ENCODE assay signal across 8 cellular contexts in genomic region chr22:42343551-42344081, GRCh38.
DNase-seq lines count a peak whose midpoint lies in the region; ATAC-seq and TF ChIP-seq lines count a peak whose summit lies in the region.

No MANE protein-coding gene starts in this region.

- H3K4me1 ChIP-seq in heart right ventricle (peaks cover 0 to 12% (median 2%) of the 10 kb centered on the region in 9 donors), thyroid gland (peaks cover 6 to 23% of the 10 kb centered on the region in 2 donors)

- H3K4me3 ChIP-seq in heart right ventricle (peak overlapping the region in 9 of 10 donors; percentile 8 to 50 (median 39)), thyroid gland (replicated peaks in 1 of 3) (peak overlapping the region in 1 of 3 donors; percentile 17)

- peak; percentile 67 for DNase-seq in activated CD4-positive, alpha-beta T cell treated with anti-CD3 and anti-CD28 coated beads, Interleukin-2, amount 10 ng/mL, durations not matched to agents 24 days and 14 days
- no peak for DNase-seq in activated CD4-positive, alpha-beta T cell treated with anti-CD3 and anti-CD28 coated beads, Interleukin-2, amount 50 U/mL, for 48 hours
- peak; percentile 19 for DNase-seq in SK-MEL-5 (ENCODE audit: low read depth, low spot score)
- no peak for DNase-seq in heart right ventricle
- peak; percentile 42 to 62 for DNase-seq in thyroid gland
- DNase-seq in epidermal melanocyte (ENCODE audit: insufficient read length, low spot score), result no peak

- TF ChIP-seq CTCF in heart right ventricle (IDR thresholded peaks at IDR 0.05) (no peak), thyroid gland (IDR thresholded peaks at IDR 0.05) (no peak)

- WGBS in heart right ventricle, 2 donors, result 0 to 1% methylated on average over 37 to 59 of the region's 93 CpGs
- WGBS in thyroid gland, 2 donors, result 0% methylated on average over 2 of the region's 93 CpGs; no CpG with 5 or more reads in 1 of the 2 donors

- ATAC-seq in heart right ventricle (peak in 4 of 8 donors; percentile 28 to 51 (median 41)), GM21576 (IDR thresholded peaks at IDR 0.05; ENCODE audit: unreplicated experiment) (no peak), esophagus mucosa (no peak)

- no peak for TF ChIP-seq POLR2A in thyroid gland (IDR thresholded peaks at IDR 0.05)

- H3K27ac Mint-ChIP-seq in activated CD4-positive, alpha-beta T cell treated with anti-CD3 and anti-CD28 coated beads, Interleukin-2, amount 10 ng/mL, durations not matched to agents 24 days and 14 days, result no peak overlapping the region

- intact Hi-C loops in activated CD4-positive, alpha-beta T cell treated with anti-CD3 and anti-CD28 coated beads, Interleukin-2, amount 10 ng/mL, durations not matched to agents 24 days and 14 days (cut with micrococcal nuclease), result no loop called here
- intact Hi-C loops in heart right ventricle (cut with DNase I), result no loop called here
- intact Hi-C loops in thyroid gland (cut with DNase I), result no loop called here

- no peak overlapping the region for H3K4me3 Mint-ChIP-seq in activated CD4-positive, alpha-beta T cell treated with anti-CD3 and anti-CD28 coated beads, Interleukin-2, amount 10 ng/mL, durations not matched to agents 24 days and 14 days

- H3K4me1 Mint-ChIP-seq in activated CD4-positive, alpha-beta T cell treated with anti-CD3 and anti-CD28 coated beads, Interleukin-2, amount 10 ng/mL, durations not matched to agents 24 days and 14 days, result peaks cover 2% of the 10 kb centered on the region

- in situ Hi-C loops in SK-MEL-5 (cut with HindIII; ENCODE audit: low pct_unique_long_range_greater_than_20kb, low sequenced_read_pairs), result no loop called here

- H3K27me3 ChIP-seq in heart right ventricle (peaks cover 0 to 50% (median 7%) of the 10 kb centered on the region in 7 donors), thyroid gland (no peaks in the 10 kb centered on the region)

- peaks cover 20% of the 10 kb centered on the region for H3K27me3 Mint-ChIP-seq in activated CD4-positive, alpha-beta T cell treated with anti-CD3 and anti-CD28 coated beads, Interleukin-2, amount 10 ng/mL, durations not matched to agents 24 days and 14 days

- H3K9me3 ChIP-seq in heart right ventricle (no peaks in the 10 kb centered on the region), thyroid gland (no peaks in the 10 kb centered on the region)

- H3K36me3 Mint-ChIP-seq in activated CD4-positive, alpha-beta T cell treated with anti-CD3 and anti-CD28 coated beads, Interleukin-2, amount 10 ng/mL, durations not matched to agents 24 days and 14 days (ENCODE audit: low read depth), result no peaks in the 10 kb centered on the region

- no peaks in the 10 kb centered on the region for H3K9me3 Mint-ChIP-seq in activated CD4-positive, alpha-beta T cell treated with anti-CD3 and anti-CD28 coated beads, Interleukin-2, amount 10 ng/mL, durations not matched to agents 24 days and 14 days

- H3K36me3 ChIP-seq in heart right ventricle, result no peaks in the 10 kb centered on the region
- H3K36me3 ChIP-seq in thyroid gland, result no peaks in the 10 kb centered on the region

- H3K27ac ChIP-seq in heart right ventricle, result peak overlapping the region in 3 of 10 donors; percentile 19 to 58 (median 49)
- H3K27ac ChIP-seq in thyroid gland, result peak overlapping the region in 2 of 3 donors; percentile 62 to 70

Comparison
In these comparisons a context has a peak if more than half of its experiments do, and no peak if none do; other contexts are left out.
1. DNase-seq: peak in activated CD4-positive, alpha-beta T cell treated with anti-CD3 and anti-CD28 coated beads, Interleukin-2, amount 10 ng/mL, durations not matched to agents 24 days and 14 days (single experiment), SK-MEL-5 (single experiment) and thyroid gland (2 of 2); none in activated CD4-positive, alpha-beta T cell treated with anti-CD3 and anti-CD28 coated beads, Interleukin-2, amount 50 U/mL, for 48 hours (0 of 2), heart right ventricle (0 of 2) and epidermal melanocyte (single experiment).